Comparison of ENCODE assay signal across 8 cellular contexts in genomic region chr2:66435549-66435875, GRCh38. TPM values are rescaled to one million over a fixed set of nuclear protein-coding genes. Genes with fewer than 3 reads are reported as not detected.
DNase-seq lines count a peak whose midpoint lies in the region; ATAC-seq, FAIRE-seq and TF ChIP-seq lines count a peak whose summit lies in the region.

No MANE protein-coding gene starts in this region.

- POLR2A ChIA-PET in activated CD4-positive, alpha-beta T cell treated with anti-CD3 and anti-CD28 coated beads for 36 hours (lab: Charles Lee), result no interaction called here

- H3K27me3 Mint-ChIP-seq in activated CD4-positive, alpha-beta T cell treated with anti-CD3 and anti-CD28 coated beads for 36 hours, result peaks cover 74% of the 10 kb centered on the region
- peaks cover 66% of the 10 kb centered on the region for H3K27me3 Mint-ChIP-seq in astrocyte (ENCODE audit: low read depth, unreplicated experiment)

- ATAC-seq in activated CD4-positive, alpha-beta T cell treated with anti-CD3 and anti-CD28 coated beads for 36 hours, result no peak
- ATAC-seq in left lung (no peak), HG02759 (IDR thresholded peaks at IDR 0.05; ENCODE audit: unreplicated experiment) (no peak)

- peak overlapping the region; percentile 94 for H3K9ac ChIP-seq in astrocyte (ENCODE audit: low read length)

- H3K9me3 ChIP-seq in astrocyte (ENCODE audit: insufficient read depth, low read depth, low read length) (no peaks in the 10 kb centered on the region), left lung (no peaks in the 10 kb centered on the region), thymus (ENCODE audit: control insufficient read depth) (peaks cover 2% of the 10 kb centered on the region)

- peak overlapping the region; percentile 86 for H3K27ac ChIP-seq in astrocyte (ENCODE audit: low read depth, low read length)
- peak overlapping the region; percentile 84 to 95 for H3K27ac ChIP-seq in left lung
- H3K27ac ChIP-seq in thymus (ENCODE audit: low read depth), result peak overlapping the region; percentile 33

- peak overlapping the region; percentile 99 for H3K4me2 ChIP-seq in astrocyte (ENCODE audit: low read length)

- 1% methylated on average over 15 of the region's 15 CpGs for WGBS in thymus

- CTCF ChIA-PET in activated CD4-positive, alpha-beta T cell treated with anti-CD3 and anti-CD28 coated beads for 36 hours (lab: Charles Lee), result interaction anchor here (0.6 to 1.2 kb wide), 3 partner anchors 9 to 141 kb away, joined by 3 to 4 read pairs (median 4); no protein-coding TSS in a partner anchor

- peak overlapping the region; percentile 58 for H3K4me3 Mint-ChIP-seq in activated CD4-positive, alpha-beta T cell treated with anti-CD3 and anti-CD28 coated beads for 36 hours
- peak overlapping the region; percentile 94 for H3K4me3 Mint-ChIP-seq in astrocyte (ENCODE audit: unreplicated experiment)

- H4K20me1 ChIP-seq in astrocyte (ENCODE audit: insufficient read depth, low read length), result no peaks in the 10 kb centered on the region

- TF ChIP-seq CTCF in astrocyte (IDR thresholded peaks at IDR 0.05; ENCODE audit: insufficient read depth, low read depth, low read length), result no peak
- TF ChIP-seq CTCF in left lung (IDR thresholded peaks at IDR 0.05), result no peak

- no peak overlapping the region for H3K27ac Mint-ChIP-seq in activated CD4-positive, alpha-beta T cell treated with anti-CD3 and anti-CD28 coated beads for 36 hours
- H3K27ac Mint-ChIP-seq in astrocyte (ENCODE audit: unreplicated experiment), result peak overlapping the region; percentile 67

- intact Hi-C loops in activated CD4-positive, alpha-beta T cell treated with anti-CD3 and anti-CD28 coated beads for 36 hours (cut with DNase I, micrococcal nuclease), result loop anchor here (2.0 to 5.0 kb wide), 2 partner anchors 142 to 147 kb away; no protein-coding TSS in a partner anchor
- intact Hi-C loops in left lung (cut with DNase I), result loop anchor here (5.0 to 10.0 kb wide), 2 partner anchors 139 to 142 kb away; no protein-coding TSS in a partner anchor

- H3K4me3 ChIP-seq in astrocyte (ENCODE audit: insufficient read depth, low read depth, low read length) (peak overlapping the region; percentile 77), left lung (peak overlapping the region; percentile 52 to 56), thymus (ENCODE audit: low read length) (peak overlapping the region; percentile 25)

- peak overlapping the region; percentile 89 for H2AFZ ChIP-seq in astrocyte (ENCODE audit: low read depth, low read length)

- no peak for FAIRE-seq in astrocyte (lab: Jason Lieb, UNC)

- no peaks in the 10 kb centered on the region for H3K36me3 Mint-ChIP-seq in activated CD4-positive, alpha-beta T cell treated with anti-CD3 and anti-CD28 coated beads for 36 hours (ENCODE audit: low read depth)
- H3K36me3 Mint-ChIP-seq in astrocyte (ENCODE audit: low read depth, unreplicated experiment), result no peaks in the 10 kb centered on the region

- no peak for DNase-seq in activated CD4-positive, alpha-beta T cell treated with anti-CD3 and anti-CD28 coated beads for 36 hours
- DNase-seq in activated CD4-positive, alpha-beta T cell treated with anti-CD3 and anti-CD28 coated beads, Interleukin-2, amount 50 U/mL, for 1 hour, result no peak
- DNase-seq in astrocyte (ENCODE audit: low read depth) (no peak), left lung (no peak), RKO (ENCODE audit: low spot score) (no peak), amygdala (lab: John Stamatoyannopoulos, UW) (no peak)

- H3K27me3 ChIP-seq in astrocyte (ENCODE audit: insufficient read depth, low read length) (peaks cover 11% of the 10 kb centered on the region), left lung (peaks cover 29 to 100% of the 10 kb centered on the region in 2 donors), thymus (ENCODE audit: control insufficient read depth, insufficient read depth) (peaks cover 79% of the 10 kb centered on the region)

- peaks cover 53% of the 10 kb centered on the region for H3K79me2 ChIP-seq in astrocyte (ENCODE audit: insufficient read depth, low read length)

- H3K4me1 Mint-ChIP-seq in activated CD4-positive, alpha-beta T cell treated with anti-CD3 and anti-CD28 coated beads for 36 hours, result peaks cover 38% of the 10 kb centered on the region
- peaks cover 2% of the 10 kb centered on the region for H3K4me1 Mint-ChIP-seq in astrocyte (ENCODE audit: low read depth, unreplicated experiment)

- H3K4me1 ChIP-seq in astrocyte (ENCODE audit: insufficient read depth, low read length) (peaks cover 7% of the 10 kb centered on the region), left lung (peaks cover 0 to 33% of the 10 kb centered on the region in 2 donors), thymus (ENCODE audit: control insufficient read depth, insufficient read depth, low read length) (no peaks in the 10 kb centered on the region)

- no peaks in the 10 kb centered on the region for H3K36me3 ChIP-seq in astrocyte (ENCODE audit: insufficient read depth, low read length)
- H3K36me3 ChIP-seq in left lung, result no peaks in the 10 kb centered on the region
- no peaks in the 10 kb centered on the region for H3K36me3 ChIP-seq in thymus (ENCODE audit: control insufficient read depth, insufficient read depth)

- H3K9me3 Mint-ChIP-seq in activated CD4-positive, alpha-beta T cell treated with anti-CD3 and anti-CD28 coated beads for 36 hours (ENCODE audit: low read depth), result no peaks in the 10 kb centered on the region
- H3K9me3 Mint-ChIP-seq in astrocyte (ENCODE audit: unreplicated experiment), result peaks cover 7% of the 10 kb centered on the region

RNA-seq across cellular contexts. Expression of gene MEIS1, which starts 0.6 kb away (rescaled TPM):
- not detected for total RNA-seq in activated CD4-positive, alpha-beta T cell treated with anti-CD3 and anti-CD28 coated beads for 36 hours
- total RNA-seq in astrocyte, result 3.4 and 5.2 TPM in 2 replicates
- total RNA-seq in left lung, result 10 to 100 TPM; 54.3 to 57.6 TPM
- polyA plus RNA-seq in thymus, result 15.5 TPM

Comparison
In these comparisons a context has a peak if more than half of its experiments do, and no peak if none do; other contexts are left out.
1. H3K27ac ChIP-seq: peak in every context shown above with its lines; median percentile 90 in left lung; 86 in astrocyte; 33 in thymus.
2. H3K4me3 ChIP-seq: peak in every context shown above with its lines; median percentile 77 in astrocyte; 54 in left lung; 25 in thymus.